7 cellular contexts compared by ENCODE assay signal in genomic region chr2:64652231-64653173, GRCh38. TPM values are rescaled to one million over a fixed set of nuclear protein-coding genes. Genes with fewer than 3 reads are reported as not detected.
A peak's percentile ranks its signal among the peaks of the same experiment; 100 is the strongest.
DNase-seq lines count a peak whose midpoint lies in the region; ATAC-seq and TF ChIP-seq lines count a peak whose summit lies in the region.

No MANE protein-coding gene starts in this region.

- peak overlapping the region; percentile 79 for H3K4me3 Mint-ChIP-seq in activated CD4-positive, alpha-beta memory T cell treated with anti-CD3 and anti-CD28 coated beads for 36 hours
- H3K4me3 Mint-ChIP-seq in osteocyte (ENCODE audit: unreplicated experiment), result peak overlapping the region; percentile 82

- peak overlapping the region; percentile 83 for H3K4me3 ChIP-seq in GM12875 (ENCODE audit: low read depth, low read length)

- intact Hi-C loops in activated CD4-positive, alpha-beta memory T cell treated with anti-CD3 and anti-CD28 coated beads for 36 hours (cut with micrococcal nuclease), result loop anchor here (1.0 to 2.0 kb wide), 7 partner anchors 98 to 478 kb away; partner anchors contain the start of genes AFTPH and RAB1A

- no peak for TF ChIP-seq CTCF in GM12875 (IDR thresholded peaks at IDR 0.05; ENCODE audit: borderline replicate concordance, insufficient read depth, low read depth, low read length)
- TF ChIP-seq CTCF in foreskin keratinocyte (conservative IDR thresholded peaks at IDR 0.05), result no peak
- TF ChIP-seq CTCF in osteocyte (IDR thresholded peaks at IDR 0.05), result no peak

- H3K27ac Mint-ChIP-seq in activated CD4-positive, alpha-beta memory T cell treated with anti-CD3 and anti-CD28 coated beads for 36 hours, result peak overlapping the region; percentile 72
- H3K27ac Mint-ChIP-seq in osteocyte (ENCODE audit: unreplicated experiment), result peak overlapping the region; percentile 92

- POLR2A ChIA-PET in activated CD4-positive, alpha-beta memory T cell treated with anti-CD3 and anti-CD28 coated beads for 36 hours (lab: Charles Lee), result interaction anchor here (0.6 to 4.1 kb wide), 18 partner anchors 8 to 327 kb away, joined by 3 to 42 read pairs (median 4); partner anchors contain the start of gene AFTPH

- peaks cover 49% of the 10 kb centered on the region for H3K4me1 ChIP-seq in foreskin keratinocyte

- H3K27ac ChIP-seq in foreskin keratinocyte, result peak overlapping the region; percentile 76

- peaks cover 1% of the 10 kb centered on the region for H3K36me3 Mint-ChIP-seq in activated CD4-positive, alpha-beta memory T cell treated with anti-CD3 and anti-CD28 coated beads for 36 hours
- peaks cover 3% of the 10 kb centered on the region for H3K36me3 Mint-ChIP-seq in osteocyte (ENCODE audit: unreplicated experiment)

- ATAC-seq in foreskin keratinocyte, result peak; percentile 51

- peaks cover 53% of the 10 kb centered on the region for H3K4me1 Mint-ChIP-seq in activated CD4-positive, alpha-beta memory T cell treated with anti-CD3 and anti-CD28 coated beads for 36 hours (ENCODE audit: low read depth)
- peaks cover 44% of the 10 kb centered on the region for H3K4me1 Mint-ChIP-seq in osteocyte (ENCODE audit: unreplicated experiment)

- CTCF ChIA-PET in activated CD4-positive, alpha-beta memory T cell treated with anti-CD3 and anti-CD28 coated beads for 36 hours (lab: Charles Lee), result interaction anchor here (0.7 to 11.1 kb wide), 24 partner anchors 9 to 603 kb away, joined by 3 to 131 read pairs (median 6); no protein-coding TSS in a partner anchor

- no peaks in the 10 kb centered on the region for H3K27me3 ChIP-seq in foreskin keratinocyte

- DNase-seq in NAMALWA (ENCODE audit: low spot score) (peak; percentile 73), foreskin keratinocyte (peak in 1 of 2 donors; percentile 50), osteocyte (ENCODE audit: extremely low spot score, unreplicated experiment) (no peak), NCI-H1092 treated with DMSO at 0.1 percent for 48 hours (lab: John Stamatoyannopoulos, UW) (no peak), DMS114 treated with DMSO at 0.1 percent for 48 hours (lab: John Stamatoyannopoulos, UW; ENCODE audit: unreplicated experiment) (no peak)
- peak; percentile 60 for DNase-seq in activated CD4-positive, alpha-beta memory T cell treated with anti-CD3 and anti-CD28 coated beads for 36 hours

- H3K27me3 Mint-ChIP-seq in activated CD4-positive, alpha-beta memory T cell treated with anti-CD3 and anti-CD28 coated beads for 36 hours, result no peaks in the 10 kb centered on the region
- no peaks in the 10 kb centered on the region for H3K27me3 Mint-ChIP-seq in osteocyte (ENCODE audit: unreplicated experiment)

- no peaks in the 10 kb centered on the region for H3K9me3 Mint-ChIP-seq in activated CD4-positive, alpha-beta memory T cell treated with anti-CD3 and anti-CD28 coated beads for 36 hours
- no peaks in the 10 kb centered on the region for H3K9me3 Mint-ChIP-seq in osteocyte (ENCODE audit: unreplicated experiment)

RNA-seq across cellular contexts. Expression of gene SERTAD2, which starts 1.2 kb away (rescaled TPM):
- total RNA-seq in activated CD4-positive, alpha-beta memory T cell treated with anti-CD3 and anti-CD28 coated beads for 36 hours, result 10 to 100 TPM; 11.3 to 11.4 TPM
- total RNA-seq in foreskin keratinocyte (17.1 and 18.4 TPM in 2 replicates), osteocyte (15.5 and 17.4 TPM in 2 replicates)
- 5.7 and 7.1 TPM in 2 replicates for polyA plus RNA-seq in foreskin keratinocyte

Comparison
In these comparisons a context has a peak if more than half of its experiments do, and no peak if none do; other contexts are left out.
1. DNase-seq: peak in NAMALWA (single experiment) and activated CD4-positive, alpha-beta memory T cell treated with anti-CD3 and anti-CD28 coated beads for 36 hours (single experiment); none in osteocyte (single experiment), NCI-H1092 treated with DMSO at 0.1 percent for 48 hours (single experiment) and DMS114 treated with DMSO at 0.1 percent for 48 hours (single experiment).